ENCODE assay signal across 1 cellular context in the genomic region with DNA sequence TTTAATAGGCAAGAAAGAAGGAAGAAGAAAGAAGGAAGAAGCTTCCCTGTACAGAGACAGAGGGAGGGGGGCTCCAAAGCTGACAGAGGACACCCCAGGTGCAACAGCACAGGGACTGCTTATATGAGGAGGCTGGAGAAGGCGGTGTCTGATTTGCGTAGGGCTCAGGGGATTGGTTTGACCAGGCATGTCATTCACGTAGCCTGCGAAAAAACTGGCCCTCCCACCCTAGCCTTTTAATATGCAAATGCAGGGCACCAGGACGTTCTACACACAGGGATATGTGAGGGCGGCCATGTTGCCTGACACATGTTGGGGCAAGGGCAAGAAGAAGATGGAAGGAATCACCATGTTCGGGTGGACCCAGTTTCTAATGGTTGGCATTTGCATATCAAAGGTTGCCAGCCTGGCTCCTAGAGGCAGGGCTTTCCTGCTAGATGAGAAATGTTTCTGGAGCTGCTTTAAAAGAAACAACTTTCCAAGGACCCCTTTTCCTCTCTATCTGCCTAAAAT.
TF ChIP-seq lines count a peak whose summit lies in the region.

No MANE protein-coding gene starts in this region.

TF ChIP-seq in H1, 55 proteins besides CTCF, POLR2A, EP300 and RAD21 (continued from another document):
- TF ChIP-seq, protein P1, sequence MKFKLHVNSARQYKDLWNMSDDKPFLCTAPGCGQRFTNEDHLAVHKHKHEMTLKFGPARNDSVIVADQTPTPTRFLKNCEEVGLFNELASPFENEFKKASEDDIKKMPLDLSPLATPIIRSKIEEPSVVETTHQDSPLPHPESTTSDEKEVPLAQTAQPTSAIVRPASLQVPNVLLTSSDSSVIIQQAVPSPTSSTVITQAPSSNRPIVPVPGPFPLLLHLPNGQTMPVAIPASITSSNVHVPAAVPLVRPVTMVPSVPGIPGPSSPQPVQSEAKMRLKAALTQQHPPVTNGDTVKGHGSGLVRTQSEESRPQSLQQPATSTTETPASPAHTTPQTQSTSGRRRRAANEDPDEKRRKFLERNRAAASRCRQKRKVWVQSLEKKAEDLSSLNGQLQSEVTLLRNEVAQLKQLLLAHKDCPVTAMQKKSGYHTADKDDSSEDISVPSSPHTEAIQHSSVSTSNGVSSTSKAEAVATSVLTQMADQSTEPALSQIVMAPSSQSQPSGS (IDR thresholded peaks at IDR 0.05; ENCODE audit: low read length), result no peak
- TF ChIP-seq KDM5A (IDR thresholded peaks at IDR 0.05; ENCODE audit: low read length) (no peak), RFX5 (IDR thresholded peaks at IDR 0.05; ENCODE audit: borderline replicate concordance, low read depth, low read length) (no peak), CHD2 (IDR thresholded peaks at IDR 0.05; ENCODE audit: low read length) (no peak), NRF1 (IDR thresholded peaks at IDR 0.05; ENCODE audit: low read depth, low read length) (no peak), HDAC2 (IDR thresholded peaks at IDR 0.05; ENCODE audit: borderline replicate concordance in 1 of 2, low read depth in 2 of 2, low read length in 2 of 2) (no peak), YY1 (IDR thresholded peaks at IDR 0.05; ENCODE audit: low read depth, low read length) (peak; percentile 84)
- TF ChIP-seq, protein P2, sequence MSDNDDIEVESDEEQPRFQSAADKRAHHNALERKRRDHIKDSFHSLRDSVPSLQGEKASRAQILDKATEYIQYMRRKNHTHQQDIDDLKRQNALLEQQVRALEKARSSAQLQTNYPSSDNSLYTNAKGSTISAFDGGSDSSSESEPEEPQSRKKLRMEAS (IDR thresholded peaks at IDR 0.05), result peak; percentile 62
